ENCODE assay signal across 17 cellular contexts in the genomic region with DNA sequence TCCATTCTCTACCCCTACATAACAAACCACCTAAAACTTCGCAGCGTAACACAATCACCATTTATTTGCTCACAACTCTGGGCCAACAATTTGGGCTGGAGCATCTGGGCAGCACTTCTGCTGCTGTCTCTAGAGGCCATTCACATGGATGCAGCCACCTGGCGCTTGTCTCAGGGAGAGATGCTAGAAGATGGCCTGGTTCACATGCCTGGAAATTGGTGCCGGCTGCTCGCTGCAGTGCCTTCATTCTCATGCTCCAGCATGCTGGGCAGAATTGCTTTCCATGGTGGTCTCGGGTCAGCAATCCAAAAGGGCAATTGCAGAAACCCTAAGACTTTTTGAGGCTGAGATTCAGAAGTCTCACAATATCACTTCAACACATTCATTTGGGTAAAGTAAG.
"Had no signal": no experiment of that assay in that cellular context is flagged by ENCODE, and none has a peak within 500 bp of the region (broad histone marks: within the 10 kb centered on the region; RNA-seq: fewer than 3 reads in every experiment).

No MANE protein-coding gene starts in this region.

- H3K4me1 ChIP-seq: suprapubic skin, thyroid gland had no signal

- ATAC-seq: foreskin keratinocyte; left ventricle myocardium superior; natural killer cell; stimulated activated effector memory CD8-positive, alpha-beta T cell treated with anti-CD3 and anti-CD28 coated beads, Interleukin-12 subunit alpha, Interleukin-12 subunit beta, amount 100 ng/mL, for 72 hours; stimulated activated naive CD8-positive, alpha-beta T cell treated with anti-CD3 and anti-CD28 coated beads, Interleukin-15, Interleukin-2, amounts not matched to agents 100 U/mL and 50 U/mL, for 24 hours had no signal

- DNase-seq: erythroblast; foreskin keratinocyte; head of caudate nucleus; left colon; left ventricle myocardium superior; mucosa of descending colon; natural killer cell; stimulated activated CD4-positive, alpha-beta T cell treated with anti-CD3 and anti-CD28 coated beads, Interleukin-4, amount 100 ng/mL, for 1 hour; stimulated activated CD8-positive, alpha-beta memory T cell treated with anti-CD3 and anti-CD28 coated beads, Interleukin-4, amount 100 ng/mL, for 48 hours; stimulated activated naive CD8-positive, alpha-beta T cell treated with anti-CD3 and anti-CD28 coated beads, Interleukin-15, Interleukin-2, amounts not matched to agents 100 U/mL and 50 U/mL, for 24 hours; thyroid gland had no signal

- H3K27ac ChIP-seq: foreskin keratinocyte, suprapubic skin, thyroid gland had no signal

- H3K27ac Mint-ChIP-seq: dendritic cell treated with granulocyte-macrophage colony-stimulating factor and Interleukin-4, amounts not matched to agents 40 ng/mL and 50 ng/mL, for 4 days; natural killer cell; stimulated activated effector memory CD8-positive, alpha-beta T cell treated with anti-CD3 and anti-CD28 coated beads, Interleukin-12 subunit alpha, Interleukin-12 subunit beta, amount 100 ng/mL, for 72 hours; type B pancreatic cell had no signal

- H3K9me3 ChIP-seq: suprapubic skin, thyroid gland had no signal

- H3K4me3 Mint-ChIP-seq: dendritic cell treated with granulocyte-macrophage colony-stimulating factor and Interleukin-4, amounts not matched to agents 40 ng/mL and 50 ng/mL, for 4 days; natural killer cell; neural crest cell; stimulated activated effector memory CD8-positive, alpha-beta T cell treated with anti-CD3 and anti-CD28 coated beads, Interleukin-12 subunit alpha, Interleukin-12 subunit beta, amount 100 ng/mL, for 72 hours; type B pancreatic cell had no signal

- H3K36me3 Mint-ChIP-seq: stimulated activated effector memory CD8-positive, alpha-beta T cell treated with anti-CD3 and anti-CD28 coated beads, Interleukin-12 subunit alpha, Interleukin-12 subunit beta, amount 100 ng/mL, for 72 hours; type B pancreatic cell had no signal

- H3K4me1 Mint-ChIP-seq: stimulated activated effector memory CD8-positive, alpha-beta T cell treated with anti-CD3 and anti-CD28 coated beads, Interleukin-12 subunit alpha, Interleukin-12 subunit beta, amount 100 ng/mL, for 72 hours had no signal

- H3K4me3 ChIP-seq: hepatocyte, mucosa of descending colon, suprapubic skin, thyroid gland had no signal

- H3K27me3 Mint-ChIP-seq: dendritic cell treated with granulocyte-macrophage colony-stimulating factor and Interleukin-4, amounts not matched to agents 40 ng/mL and 50 ng/mL, for 4 days had no signal

- H3K36me3 ChIP-seq: suprapubic skin, thyroid gland had no signal

- H3K27me3 ChIP-seq: foreskin keratinocyte, hepatocyte, suprapubic skin, thyroid gland had no signal
